In the genomic region with DNA sequence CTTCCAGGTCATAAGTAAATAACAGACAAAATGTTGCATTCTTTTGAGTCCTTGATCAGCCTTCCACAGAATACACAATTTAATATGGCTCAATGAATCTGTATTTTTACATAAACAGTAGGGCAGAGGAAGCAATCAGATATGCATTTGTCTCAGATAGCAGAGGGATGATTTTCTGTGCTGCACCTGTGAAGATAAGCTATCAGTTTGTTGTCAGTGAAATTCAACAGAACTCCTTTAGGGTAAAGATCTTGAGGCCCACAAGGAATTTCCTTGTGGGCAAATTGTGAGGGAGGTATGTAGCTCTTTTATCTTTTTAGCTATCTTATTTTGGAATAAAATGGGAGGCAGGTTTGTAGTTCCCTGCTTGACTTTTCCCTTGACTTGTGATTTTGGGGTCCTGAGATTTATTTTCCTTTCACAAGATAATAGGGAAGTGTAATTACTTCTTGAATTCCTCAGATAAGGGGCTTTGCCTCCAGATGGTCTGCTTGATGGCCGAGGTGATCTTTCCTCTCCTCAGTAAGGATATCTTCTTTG, we compare ENCODE assay signal across 31 cellular contexts.
"Had no signal": no experiment of that assay in that cellular context is flagged by ENCODE, and none has a peak within 500 bp of the region (broad histone marks: within the 10 kb centered on the region; RNA-seq: fewer than 3 reads in every experiment).

No MANE protein-coding gene starts in this region.

- H3K36me3 ChIP-seq: ascending aorta, cardiac muscle cell, left ventricle myocardium inferior, ovary, right lobe of liver, thoracic aorta, uterus, WERI-Rb-1 had no signal

- H3K36me3 Mint-ChIP-seq: activated CD4-positive, alpha-beta memory T cell treated with anti-CD3 and anti-CD28 coated beads for 36 hours; activated naive CD4-positive, alpha-beta T cell treated with anti-CD3 and anti-CD28 coated beads, Interleukin-2, amount 10 ng/mL, durations not matched to agents 7 days and 5 days; activated naive CD8-positive, alpha-beta T cell treated with anti-CD3 and anti-CD28 coated beads, Interleukin-2, amount 10 ng/mL, durations not matched to agents 7 days and 5 days; brain; naive B cell; type B pancreatic cell had no signal

- H3K4me3 Mint-ChIP-seq: activated CD4-positive, alpha-beta memory T cell treated with anti-CD3 and anti-CD28 coated beads for 36 hours; activated CD4-positive, alpha-beta T cell treated with anti-CD3 and anti-CD28 coated beads, Interleukin-2, amount 10 ng/mL, durations not matched to agents 24 days and 14 days; activated naive CD4-positive, alpha-beta T cell treated with anti-CD3 and anti-CD28 coated beads, Interleukin-2, amount 10 ng/mL, durations not matched to agents 7 days and 5 days; activated naive CD8-positive, alpha-beta T cell treated with anti-CD3 and anti-CD28 coated beads, Interleukin-2, amount 10 ng/mL, durations not matched to agents 7 days and 5 days; brain; naive B cell; nephron progenitor cell; stimulated activated naive CD8-positive, alpha-beta T cell treated with anti-CD3 and anti-CD28 coated beads, Interleukin-15, Interleukin-2, amounts not matched to agents 100 ng/mL and 50 ng/mL, for 24 hours; T-helper 1 cell treated with Interleukin-12 subunit alpha and Interleukin-12 subunit beta and Interleukin-4 antibody, amounts not matched to agents 30 μg/mL and 1 μg/mL, for 36 hours; type B pancreatic cell had no signal

- H3K27ac Mint-ChIP-seq: activated CD4-positive, alpha-beta memory T cell treated with anti-CD3 and anti-CD28 coated beads for 36 hours; activated CD4-positive, alpha-beta T cell treated with anti-CD3 and anti-CD28 coated beads, Interleukin-2, amount 10 ng/mL, durations not matched to agents 24 days and 14 days; activated naive CD4-positive, alpha-beta T cell treated with anti-CD3 and anti-CD28 coated beads, Interleukin-2, amount 10 ng/mL, durations not matched to agents 7 days and 5 days; activated naive CD8-positive, alpha-beta T cell treated with anti-CD3 and anti-CD28 coated beads, Interleukin-2, amount 10 ng/mL, durations not matched to agents 7 days and 5 days; brain; naive B cell; nephron progenitor cell; stimulated activated naive CD8-positive, alpha-beta T cell treated with anti-CD3 and anti-CD28 coated beads, Interleukin-15, Interleukin-2, amounts not matched to agents 100 ng/mL and 50 ng/mL, for 24 hours; T-helper 1 cell treated with Interleukin-12 subunit alpha and Interleukin-12 subunit beta and Interleukin-4 antibody, amounts not matched to agents 30 μg/mL and 1 μg/mL, for 36 hours; type B pancreatic cell had no signal

- ATAC-seq: esophagus mucosa, right lobe of liver had no signal

- H3K27me3 ChIP-seq: ascending aorta, cardiac muscle cell, ovary, right lobe of liver, uterus had no signal

- DNase-seq: activated CD4-positive, alpha-beta memory T cell treated with anti-CD3 and anti-CD28 coated beads for 36 hours; activated CD4-positive, alpha-beta T cell treated with anti-CD3 and anti-CD28 coated beads, Interleukin-2, amount 10 ng/mL, durations not matched to agents 24 days and 14 days; activated CD4-positive, CD25-positive, alpha-beta regulatory T cell treated with anti-CD3 and anti-CD28 coated beads, Interleukin-2, amount 50 U/mL, for 72 hours; activated CD8-positive, alpha-beta memory T cell treated with anti-CD3 and anti-CD28 coated beads, Interleukin-2, amount 50 U/mL, for 4 hours; activated gamma-delta T cell; activated naive CD4-positive, alpha-beta T cell treated with anti-CD3 and anti-CD28 coated beads, Interleukin-2, amount 10 ng/mL, durations not matched to agents 7 days and 5 days; activated naive CD8-positive, alpha-beta T cell treated with anti-CD3 and anti-CD28 coated beads, Interleukin-2, amount 10 ng/mL, durations not matched to agents 7 days and 5 days; activated T-cell treated with anti-CD3 and anti-CD28 coated beads, Interleukin-2, amount 50 U/mL, for 1 hour; foreskin fibroblast; head of caudate nucleus; hypothalamus; left ventricle myocardium inferior; naive B cell; nephron progenitor cell; ovary; right lobe of liver; stimulated activated CD4-positive, alpha-beta T cell treated with anti-CD3 and anti-CD28 coated beads, Interleukin-4, amount 100 ng/mL, for 1 hour; T-helper 9 cell; uterus; WERI-Rb-1 had no signal

- H3K4me1 ChIP-seq: ascending aorta, left ventricle myocardium inferior, right lobe of liver, uterus had no signal

- H3K9me3 Mint-ChIP-seq: activated CD4-positive, alpha-beta memory T cell treated with anti-CD3 and anti-CD28 coated beads for 36 hours; activated CD4-positive, alpha-beta T cell treated with anti-CD3 and anti-CD28 coated beads, Interleukin-2, amount 10 ng/mL, durations not matched to agents 24 days and 14 days; activated naive CD4-positive, alpha-beta T cell treated with anti-CD3 and anti-CD28 coated beads, Interleukin-2, amount 10 ng/mL, durations not matched to agents 7 days and 5 days; activated naive CD8-positive, alpha-beta T cell treated with anti-CD3 and anti-CD28 coated beads, Interleukin-2, amount 10 ng/mL, durations not matched to agents 7 days and 5 days; brain; naive B cell; stimulated activated naive CD8-positive, alpha-beta T cell treated with anti-CD3 and anti-CD28 coated beads, Interleukin-15, Interleukin-2, amounts not matched to agents 100 ng/mL and 50 ng/mL, for 24 hours; T-helper 1 cell treated with Interleukin-12 subunit alpha and Interleukin-12 subunit beta and Interleukin-4 antibody, amounts not matched to agents 30 μg/mL and 1 μg/mL, for 36 hours; type B pancreatic cell had no signal

- H3K27me3 Mint-ChIP-seq: naive B cell, progenitor cell of endocrine pancreas, type B pancreatic cell had no signal

- H3K4me1 Mint-ChIP-seq: activated CD4-positive, alpha-beta T cell treated with anti-CD3 and anti-CD28 coated beads, Interleukin-2, amount 10 ng/mL, durations not matched to agents 24 days and 14 days; activated naive CD4-positive, alpha-beta T cell treated with anti-CD3 and anti-CD28 coated beads, Interleukin-2, amount 10 ng/mL, durations not matched to agents 7 days and 5 days; activated naive CD8-positive, alpha-beta T cell treated with anti-CD3 and anti-CD28 coated beads, Interleukin-2, amount 10 ng/mL, durations not matched to agents 7 days and 5 days; brain; naive B cell; nephron progenitor cell had no signal

- H3K27ac ChIP-seq: ascending aorta, cardiac muscle cell, coronary artery, left ventricle myocardium inferior, ovary, right lobe of liver, thoracic aorta, uterus, WERI-Rb-1 had no signal

- H3K4me3 ChIP-seq: ascending aorta, cardiac muscle cell, coronary artery, left ventricle myocardium inferior, lung, ovary, right lobe of liver, thoracic aorta, uterus had no signal
